Comparison of ENCODE assay signal across 13 cellular contexts in genomic region chr16:71709231-71709781, GRCh38. TPM values are rescaled to one million over a fixed set of nuclear protein-coding genes. Genes with fewer than 3 reads are reported as not detected.
DNase-seq lines count a peak whose midpoint lies in the region; ATAC-seq, FAIRE-seq and TF ChIP-seq lines count a peak whose summit lies in the region.
"Had no signal": no experiment of that assay in that cellular context is flagged by ENCODE, and none has a peak within 500 bp of the region (broad histone marks: within the 10 kb centered on the region; RNA-seq: fewer than 3 reads in every experiment).

No MANE protein-coding gene starts in this region.

- no peak for DNase-seq in GM19239 (ENCODE audit: insufficient read length, low spot score)
- peak; percentile 16 for DNase-seq in SK-N-MC (ENCODE audit: low read depth, low spot score)
- peak; percentile 29 for DNase-seq in fibroblast of pulmonary artery (ENCODE audit: low read depth)
- peak; percentile 73 for DNase-seq in renal cortical epithelial cell (ENCODE audit: low read depth)
- DNase-seq in dorsolateral prefrontal cortex: no peak
- DNase-seq in MV-4-11 (lab: John Stamatoyannopoulos, UW): no peak
- DNase-seq: activated CD8-positive, alpha-beta memory T cell treated with anti-CD3 and anti-CD28 coated beads, Interleukin-2, amount 50 U/mL, for 4 hours; body of pancreas; heart left ventricle; NCI-H146; T1000 had no signal

- H3K9ac ChIP-seq in SK-N-MC (ENCODE audit: insufficient read length): peak overlapping the region; percentile 7

- intact Hi-C loops in dorsolateral prefrontal cortex (cut with DNase I): no loop called here

- ATAC-seq in GM21723 (IDR thresholded peaks at IDR 0.05; ENCODE audit: unreplicated experiment) (no peak), HG03025 (IDR thresholded peaks at IDR 0.05; ENCODE audit: low FRiP score, unreplicated experiment) (no peak)
- ATAC-seq: body of pancreas, heart left ventricle had no signal

- no peaks in the 10 kb centered on the region for H3K9me3 ChIP-seq in SK-N-MC (ENCODE audit: low read depth, low read length)
- H3K9me3 ChIP-seq: body of pancreas, heart left ventricle had no signal

- peak overlapping the region; percentile 78 for H3K27ac ChIP-seq in SK-N-MC
- no peak overlapping the region for H3K27ac ChIP-seq in dorsolateral prefrontal cortex
- H3K27ac ChIP-seq: heart left ventricle had no signal

- H3K36me3 ChIP-seq in SK-N-MC (ENCODE audit: insufficient read depth, low read length): no peaks in the 10 kb centered on the region; the same call in 1 of the 2 replicates

- no peak overlapping the region for H3K4me3 ChIP-seq in SK-N-MC
- H3K4me3 ChIP-seq in fibroblast of pulmonary artery (replicated peaks; ENCODE audit: low read depth, low read length): no peak overlapping the region
- no peak overlapping the region for H3K4me3 ChIP-seq in dorsolateral prefrontal cortex
- H3K4me3 ChIP-seq: body of pancreas, heart left ventricle had no signal

- H3K27me3 ChIP-seq in dorsolateral prefrontal cortex: no peaks in the 10 kb centered on the region
- H3K27me3 ChIP-seq: body of pancreas, heart left ventricle had no signal

- TF ChIP-seq CTCF in fibroblast of pulmonary artery (IDR thresholded peaks at IDR 0.05; ENCODE audit: low read length, missing control alignments) (no peak), dorsolateral prefrontal cortex (IDR thresholded peaks at IDR 0.05 in 54 of 56, conservative IDR thresholded peaks at IDR 0.05 in 2 of 56; ENCODE audit: low read depth in 1 of 56, partially characterized antibody in 56 of 56) (no peak)

- peak; percentile 51 for FAIRE-seq in GM19239 (lab: Jason Lieb, UNC)

RNA-seq across cellular contexts. Expression of gene PHLPP2, which starts 15.2 kb away (rescaled TPM):
- total RNA-seq in renal cortical epithelial cell (8.3 and 12.5 TPM in 2 replicates), dorsolateral prefrontal cortex (10 to 100 TPM; 20.7 to 60.6 (median 39.9) TPM)

Comparison
In these comparisons a context has a peak if more than half of its experiments do, and no peak if none do; other contexts are left out.
1. DNase-seq: peak in SK-N-MC (single experiment), fibroblast of pulmonary artery (single experiment) and renal cortical epithelial cell (single experiment); none in GM19239 (single experiment), dorsolateral prefrontal cortex (0 of 10) and MV-4-11 (single experiment).